Comparison of ENCODE assay signal across 9 cellular contexts in genomic region chr4:154741877-154742851, GRCh38. TPM values are rescaled to one million over a fixed set of nuclear protein-coding genes. Genes with fewer than 3 reads are reported as not detected.
DNase-seq lines count a peak whose midpoint lies in the region; ATAC-seq and FAIRE-seq lines count a peak whose summit lies in the region.
"Had no signal": no experiment of that assay in that cellular context is flagged by ENCODE, and none has a peak within 500 bp of the region (broad histone marks: within the 10 kb centered on the region; RNA-seq: fewer than 3 reads in every experiment).

No MANE protein-coding gene starts in this region.

- H3K9me3 ChIP-seq in small intestine (ENCODE audit: control insufficient read depth, low read depth) = no peaks in the 10 kb centered on the region
- no peaks in the 10 kb centered on the region for H3K9me3 ChIP-seq in CD8-positive, alpha-beta memory T cell (ENCODE audit: low read length)

- H3K27me3 ChIP-seq in H7 (ENCODE audit: control insufficient read depth, insufficient read depth, low read length) = peaks cover 29% of the 10 kb centered on the region
- peaks cover 0 to 11% of the 10 kb centered on the region in 2 donors for H3K27me3 ChIP-seq in small intestine (ENCODE audit: control insufficient read depth in 2 of 2, insufficient read depth in 2 of 2, low read length in 2 of 2)
- H3K27me3 ChIP-seq in CD8-positive, alpha-beta memory T cell (ENCODE audit: insufficient read depth, low read length, poor library complexity, severe bottlenecking) = peaks cover 4% of the 10 kb centered on the region

- no peaks in the 10 kb centered on the region for H3K36me3 Mint-ChIP-seq in activated naive CD8-positive, alpha-beta T cell treated with anti-CD3 and anti-CD28 coated beads, Interleukin-2, amount 10 ng/mL, durations not matched to agents 7 days and 5 days
- H3K36me3 Mint-ChIP-seq in CD8-positive, alpha-beta memory T cell = no peaks in the 10 kb centered on the region

- CTCF ChIA-PET in CD8-positive, alpha-beta memory T cell (lab: Charles Lee) = no interaction called here

- FAIRE-seq in small intestine (lab: Jason Lieb, UNC) = no peak
- no peak for FAIRE-seq in urothelium cell line (lab: Jason Lieb, UNC)

- H3K4me1 ChIP-seq in small intestine (ENCODE audit: control insufficient read depth in 2 of 2, insufficient read depth in 1 of 2, low read depth in 1 of 2, low read length in 1 of 2) = no peaks in the 10 kb centered on the region
- no peaks in the 10 kb centered on the region for H3K4me1 ChIP-seq in CD8-positive, alpha-beta memory T cell (ENCODE audit: insufficient read depth, low read length)

- H3K4me3 Mint-ChIP-seq in activated naive CD8-positive, alpha-beta T cell treated with anti-CD3 and anti-CD28 coated beads, Interleukin-2, amount 10 ng/mL, durations not matched to agents 7 days and 5 days = peak overlapping the region; percentile 44
- H3K4me3 Mint-ChIP-seq in CD8-positive, alpha-beta memory T cell = peak overlapping the region in 3 of 7 donors; percentile 25 to 39 (median 33)

- peaks cover 10% of the 10 kb centered on the region for H3K4me1 Mint-ChIP-seq in activated naive CD8-positive, alpha-beta T cell treated with anti-CD3 and anti-CD28 coated beads, Interleukin-2, amount 10 ng/mL, durations not matched to agents 7 days and 5 days
- H3K4me1 Mint-ChIP-seq in CD8-positive, alpha-beta memory T cell = peaks cover 0 to 32% (median 10%) of the 10 kb centered on the region in 3 donors

- H3K36me3 ChIP-seq in H7 (replicated peaks; ENCODE audit: control insufficient read depth, insufficient read depth, low read length) (no peaks in the 10 kb centered on the region), small intestine (ENCODE audit: control insufficient read depth in 2 of 2, insufficient read depth in 2 of 2, low read length in 2 of 2) (no peaks in the 10 kb centered on the region)
- no peaks in the 10 kb centered on the region for H3K36me3 ChIP-seq in CD8-positive, alpha-beta memory T cell (ENCODE audit: insufficient read depth, low read length)

- no peak overlapping the region for H3K27ac Mint-ChIP-seq in activated naive CD8-positive, alpha-beta T cell treated with anti-CD3 and anti-CD28 coated beads, Interleukin-2, amount 10 ng/mL, durations not matched to agents 7 days and 5 days
- no peak overlapping the region for H3K27ac Mint-ChIP-seq in CD8-positive, alpha-beta memory T cell

- ATAC-seq in activated naive CD8-positive, alpha-beta T cell treated with anti-CD3 and anti-CD28 coated beads, Interleukin-2, amount 10 ng/mL, durations not matched to agents 7 days and 5 days (ENCODE audit: low read depth) = no peak

- no peak overlapping the region for H3K27ac ChIP-seq in small intestine (ENCODE audit: low read depth in 1 of 2, low read length in 1 of 2)
- no peak overlapping the region for H3K27ac ChIP-seq in CD8-positive, alpha-beta memory T cell (ENCODE audit: low read depth, low read length)

- H3K4me3 ChIP-seq in H7 (ENCODE audit: insufficient read depth, low read depth, low read length) = peak overlapping the region; percentile 31
- H3K4me3 ChIP-seq in small intestine (ENCODE audit: low read depth in 1 of 2, low read length in 2 of 2) = no peak overlapping the region
- no peak overlapping the region for H3K4me3 ChIP-seq in CD8-positive, alpha-beta memory T cell (ENCODE audit: low read length)

- no peaks in the 10 kb centered on the region for H3K9me3 Mint-ChIP-seq in activated naive CD8-positive, alpha-beta T cell treated with anti-CD3 and anti-CD28 coated beads, Interleukin-2, amount 10 ng/mL, durations not matched to agents 7 days and 5 days
- peaks cover 0 to 10% (median 0%) of the 10 kb centered on the region in 5 donors for H3K9me3 Mint-ChIP-seq in CD8-positive, alpha-beta memory T cell

- peak; percentile 77 for DNase-seq in H7
- DNase-seq in activated naive CD8-positive, alpha-beta T cell treated with anti-CD3 and anti-CD28 coated beads, Interleukin-2, amount 10 ng/mL, durations not matched to agents 7 days and 5 days = no peak
- peak; percentile 8 for DNase-seq in iris pigment epithelial cell (ENCODE audit: low read depth)
- peak; percentile 11 for DNase-seq in small intestine
- no peak for DNase-seq in CD8-positive, alpha-beta memory T cell
- no peak for DNase-seq in urothelium cell line (ENCODE audit: low spot score)
- no peak for DNase-seq in H4 (ENCODE audit: low spot score)
- DNase-seq: activated naive CD4-positive, alpha-beta T cell treated with anti-CD3 and anti-CD28 coated beads, Interleukin-2, amount 50 U/mL, for 16 hours had no signal

- peaks cover 72% of the 10 kb centered on the region for H3K27me3 Mint-ChIP-seq in activated naive CD8-positive, alpha-beta T cell treated with anti-CD3 and anti-CD28 coated beads, Interleukin-2, amount 10 ng/mL, durations not matched to agents 7 days and 5 days
- peaks cover 39 to 58% of the 10 kb centered on the region in 2 donors for H3K27me3 Mint-ChIP-seq in CD8-positive, alpha-beta memory T cell

- POLR2A ChIA-PET in activated naive CD8-positive, alpha-beta T cell treated with anti-CD3 and anti-CD28 coated beads, Interleukin-2, amount 10 ng/mL, durations not matched to agents 7 days and 5 days (lab: Charles Lee) = no interaction called here
- POLR2A ChIA-PET in CD8-positive, alpha-beta memory T cell (lab: Charles Lee) = no interaction called here

- WGBS in small intestine, 3 donors = 2 to 4% (median 4%) methylated on average over 50 of the region's 50 CpGs

RNA-seq across cellular contexts. Expression of gene LRAT, which starts 1.6 kb away (rescaled TPM):
- total RNA-seq in H7 (2014; rRNA removed; shearing (Covaris generic)) = 15.8 and 35.1 TPM in 2 replicates
- total RNA-seq in activated naive CD8-positive, alpha-beta T cell treated with anti-CD3 and anti-CD28 coated beads, Interleukin-2, amount 10 ng/mL, durations not matched to agents 7 days and 5 days = not detected
- 10 to 100 TPM in 1 of 3 donors, 1 to 10 TPM in 2; 1.2 to 10.5 (median 6.8) TPM for polyA plus RNA-seq in small intestine
- not detected for total RNA-seq in CD8-positive, alpha-beta memory T cell
- not detected for polyA plus RNA-seq in CD8-positive, alpha-beta memory T cell
- 0.14 and 0.21 TPM in 2 replicates for total RNA-seq in H4 (2014; rRNA removed; shearing (Covaris generic))

RNA-seq across cellular contexts. Expression of gene RBM46, which starts 38.9 kb away (rescaled TPM):
- 0.73 and 2.3 TPM in 2 replicates for total RNA-seq in H7 (2014; rRNA removed; shearing (Covaris generic))
- total RNA-seq in activated naive CD8-positive, alpha-beta T cell treated with anti-CD3 and anti-CD28 coated beads, Interleukin-2, amount 10 ng/mL, durations not matched to agents 7 days and 5 days = not detected
- polyA plus RNA-seq in small intestine = under 1 TPM in 1 of 3 donors, not detected in 2; 0.01 TPM
- total RNA-seq in CD8-positive, alpha-beta memory T cell = not detected
- polyA plus RNA-seq in CD8-positive, alpha-beta memory T cell = not detected
- total RNA-seq in H4 (2014; rRNA removed; shearing (Covaris generic)) = not detected in 2 replicates
- total RNA-seq: ureter had no signal

Comparison
In these comparisons a context has a peak if more than half of its experiments do, and no peak if none do; other contexts are left out.
1. DNase-seq: peak in H7 (single experiment), iris pigment epithelial cell (single experiment) and small intestine (single experiment); none in activated naive CD8-positive, alpha-beta T cell treated with anti-CD3 and anti-CD28 coated beads, Interleukin-2, amount 10 ng/mL, durations not matched to agents 7 days and 5 days (single experiment), CD8-positive, alpha-beta memory T cell (0 of 5), urothelium cell line (single experiment) and H4 (single experiment).
2. RNA of gene LRAT, which starts 1.6 kb away (total RNA-seq): 15.8 to 35.1 TPM in H7; 0.14 to 0.21 TPM in H4, not detected in activated naive CD8-positive, alpha-beta T cell treated with anti-CD3 and anti-CD28 coated beads, Interleukin-2, amount 10 ng/mL, durations not matched to agents 7 days and 5 days and not detected in CD8-positive, alpha-beta memory T cell; every median in the first group is over 10 times any median in the second.